In genomic region chr1:26035203-26035958, GRCh38 we compare ENCODE assay signal across 8 cellular contexts. TPM values are rescaled to one million over a fixed set of nuclear protein-coding genes. Genes with fewer than 3 reads are reported as not detected.
DNase-seq lines count a peak whose midpoint lies in the region; TF ChIP-seq lines count a peak whose summit lies in the region.

No MANE protein-coding gene starts in this region.

- peak overlapping the region; percentile 93 for H3K4me3 Mint-ChIP-seq in HFFc6
- H3K4me3 Mint-ChIP-seq in activated naive CD8-positive, alpha-beta T cell = peak overlapping the region; percentile 95
- H3K4me3 Mint-ChIP-seq in glutamatergic neuron (ENCODE audit: unreplicated experiment) = peak overlapping the region; percentile 94

- H3K4me3 ChIP-seq in osteoblast (ENCODE audit: insufficient read depth, low read length) (peak overlapping the region; percentile 89), testis (peak overlapping the region; percentile 72 to 82)

- H3K36me3 ChIP-seq in osteoblast (ENCODE audit: insufficient read depth, low read length) (no peaks in the 10 kb centered on the region), testis (ENCODE audit: low read depth, missing control alignments) (no peaks in the 10 kb centered on the region)

- peak overlapping the region; percentile 98 for H3K4me2 ChIP-seq in osteoblast (ENCODE audit: insufficient read depth, low read length)

- H3K9me3 Mint-ChIP-seq in HFFc6 (no peaks in the 10 kb centered on the region), glutamatergic neuron (ENCODE audit: unreplicated experiment) (peaks cover 8% of the 10 kb centered on the region)
- H3K9me3 Mint-ChIP-seq in activated naive CD8-positive, alpha-beta T cell (ENCODE audit: low read depth) = no peaks in the 10 kb centered on the region

- H3K27me3 Mint-ChIP-seq in HFFc6 (ENCODE audit: insufficient read depth) (peaks cover 20% of the 10 kb centered on the region), glutamatergic neuron (ENCODE audit: unreplicated experiment) (peaks cover 8% of the 10 kb centered on the region)
- peaks cover 1% of the 10 kb centered on the region for H3K27me3 Mint-ChIP-seq in activated naive CD8-positive, alpha-beta T cell

- TF ChIP-seq POLR2A in testis (IDR thresholded peaks at IDR 0.05) = no peak

- H3K27me3 ChIP-seq in osteoblast (ENCODE audit: insufficient read depth, low read length) = no peaks in the 10 kb centered on the region
- no peaks in the 10 kb centered on the region for H3K27me3 ChIP-seq in testis

- TF ChIP-seq CTCF in HFFc6 (IDR thresholded peaks at IDR 0.05) = no peak
- TF ChIP-seq CTCF in glutamatergic neuron (IDR thresholded peaks at IDR 0.05; ENCODE audit: partially characterized antibody, unreplicated experiment) = no peak
- no peak for TF ChIP-seq CTCF in osteoblast (IDR thresholded peaks at IDR 0.05; ENCODE audit: extremely low read depth, low read depth, low read length)
- TF ChIP-seq CTCF in testis (IDR thresholded peaks at IDR 0.05) = peak in 2 of 3 experiments; percentile 3 to 28

- 0 to 1% methylated on average over 25 to 57 of the region's 60 CpGs for WGBS in testis, 2 donors

- H3K27ac ChIP-seq in osteoblast (ENCODE audit: low read depth, low read length) = peak overlapping the region; percentile 70
- peak overlapping the region; percentile 47 to 89 for H3K27ac ChIP-seq in testis

- H4K20me1 ChIP-seq in osteoblast (ENCODE audit: insufficient read depth, low read length) = no peaks in the 10 kb centered on the region

- peak; percentile 82 for DNase-seq in GDM1 (lab: John Stamatoyannopoulos, UW)
- peak; percentile 83 for DNase-seq in HFFc6
- DNase-seq in NCI-H1048 (lab: John Stamatoyannopoulos, UW) = peak; percentile 90
- DNase-seq in SKM-1 (lab: John Stamatoyannopoulos, UW; ENCODE audit: unreplicated experiment) = peak; percentile 79
- DNase-seq in glutamatergic neuron = peak; percentile 95
- peak; percentile 99 for DNase-seq in osteoblast (ENCODE audit: insufficient read length, low spot score, missing footprints)
- peak; percentile 99 for DNase-seq in testis

- H3K4me1 ChIP-seq in osteoblast (ENCODE audit: insufficient read depth, low read length) (peaks cover 31% of the 10 kb centered on the region), testis (peaks cover 14% of the 10 kb centered on the region)

- peak overlapping the region; percentile 72 for H3K27ac Mint-ChIP-seq in HFFc6
- H3K27ac Mint-ChIP-seq in activated naive CD8-positive, alpha-beta T cell = peak overlapping the region; percentile 79
- no peak overlapping the region for H3K27ac Mint-ChIP-seq in glutamatergic neuron (ENCODE audit: unreplicated experiment)

- H3K36me3 Mint-ChIP-seq in HFFc6 (ENCODE audit: low read depth) = peaks cover 7% of the 10 kb centered on the region; the same call in 1 of the 2 replicates
- H3K36me3 Mint-ChIP-seq in activated naive CD8-positive, alpha-beta T cell = no peaks in the 10 kb centered on the region
- H3K36me3 Mint-ChIP-seq in glutamatergic neuron (ENCODE audit: unreplicated experiment) = no peaks in the 10 kb centered on the region

- no peaks in the 10 kb centered on the region for H3K79me2 ChIP-seq in osteoblast (ENCODE audit: insufficient read depth, low read length)

- intact Hi-C loops in testis (cut with DNase I; ENCODE audit: low total_unique reads) = loop anchor here (10.0 kb wide), 1 partner anchor 109 kb away; no protein-coding TSS in a partner anchor

- H3K4me1 Mint-ChIP-seq in HFFc6 (ENCODE audit: low read depth) (peaks cover 46% of the 10 kb centered on the region), glutamatergic neuron (ENCODE audit: low read depth, unreplicated experiment) (peaks cover 3% of the 10 kb centered on the region)
- H3K4me1 Mint-ChIP-seq in activated naive CD8-positive, alpha-beta T cell (ENCODE audit: low read depth) = peaks cover 7% of the 10 kb centered on the region

- H2AFZ ChIP-seq in osteoblast (ENCODE audit: low read length) = peak overlapping the region; percentile 95

- H3K9me3 ChIP-seq in osteoblast (ENCODE audit: low read depth, low read length) = no peaks in the 10 kb centered on the region
- no peaks in the 10 kb centered on the region for H3K9me3 ChIP-seq in testis

RNA-seq across cellular contexts. Expression of gene SLC30A2, which starts 10.5 kb away (rescaled TPM):
- not detected for total RNA-seq in HFFc6 (2021; fragmentation: NEBNext Ultra II Directional; extraction: Animal tissue kit (Norgen Biotek cat#: 25700))
- total RNA-seq in glutamatergic neuron (ENCODE audit: unreplicated experiment) = not detected
- total RNA-seq in osteoblast = not detected in 2 replicates
- total RNA-seq in testis = under 1 TPM; 0.24 to 0.87 TPM
- 1.0 TPM for polyA plus RNA-seq in testis (ENCODE audit: insufficient read depth, low read depth, low replicate concordance)

RNA-seq across cellular contexts. Expression of gene EXTL1, which starts 13.8 kb away (rescaled TPM):
- 10 to 100 TPM in 3 of 6 experiments, 1 to 10 TPM in 3; 8.1 to 22.9 (median 9.4) TPM for total RNA-seq in HFFc6 (2021; fragmentation: NEBNext Ultra II Directional; extraction: Animal tissue kit (Norgen Biotek cat#: 25700))
- total RNA-seq in glutamatergic neuron (ENCODE audit: unreplicated experiment) = 2.6 TPM
- 1.4 and 3.2 TPM in 2 replicates for total RNA-seq in osteoblast
- total RNA-seq in testis = 1 to 10 TPM; 1.3 to 2.8 TPM
- polyA plus RNA-seq in testis (ENCODE audit: insufficient read depth, low read depth, low replicate concordance) = 1.3 TPM

RNA-seq across cellular contexts. Expression of gene TRIM63, which starts 32.0 kb away (rescaled TPM):
- total RNA-seq in HFFc6 (2021; fragmentation: NEBNext Ultra II Directional; extraction: Animal tissue kit (Norgen Biotek cat#: 25700)) = not detected
- total RNA-seq in glutamatergic neuron (ENCODE audit: unreplicated experiment) (not detected), osteoblast (under 0.01 and 0.36 TPM in 2 replicates), testis (under 1 TPM; 0.50 to 0.71 TPM)
- polyA plus RNA-seq in testis (ENCODE audit: insufficient read depth, low read depth, low replicate concordance) = 1.2 TPM

RNA-seq across cellular contexts. Expression of gene PAFAH2, which starts 37.5 kb away (rescaled TPM):
- total RNA-seq in HFFc6 (2021; fragmentation: NEBNext Ultra II Directional; extraction: Animal tissue kit (Norgen Biotek cat#: 25700)) = 10 to 100 TPM in 3 of 6 experiments, 1 to 10 TPM in 3; 9.4 to 14.0 (median 10.0) TPM
- total RNA-seq in glutamatergic neuron (ENCODE audit: unreplicated experiment) (6.3 TPM), osteoblast (6.5 and 6.9 TPM in 2 replicates), testis (10 to 100 TPM; 14.5 to 24.1 TPM)
- 18.9 TPM for polyA plus RNA-seq in testis (ENCODE audit: insufficient read depth, low read depth, low replicate concordance)

Comparison
In these comparisons a context has a peak if more than half of its experiments do, and no peak if none do; other contexts are left out.
1. Peak in every context shown above with its lines: DNase-seq, H3K4me3 ChIP-seq and H3K27ac ChIP-seq.
2. CTCF ChIP-seq: peak in testis (2 of 3); none in HFFc6 (single experiment), glutamatergic neuron (single experiment) and osteoblast (single experiment).